Comparison of ENCODE assay signal across 13 cellular contexts in genomic region chr14:95489163-95489887, GRCh38. TPM values are rescaled to one million over a fixed set of nuclear protein-coding genes. Genes with fewer than 3 reads are reported as not detected.
DNase-seq lines count a peak whose midpoint lies in the region; TF ChIP-seq lines count a peak whose summit lies in the region.
"Had no signal": no experiment of that assay in that cellular context is flagged by ENCODE, and none has a peak within 500 bp of the region (broad histone marks: within the 10 kb centered on the region; RNA-seq: fewer than 3 reads in every experiment).

No MANE protein-coding gene starts in this region.

- DNase-seq in T-helper 1 cell (no peak), colonic mucosa (no peak), lung microvascular endothelial cell (ENCODE audit: low read depth in 2 of 2) (peak; percentile 22 to 75), thyroid gland (no peak), NCI-H2029 treated with DMSO at 0.1 percent for 48 hours (lab: John Stamatoyannopoulos, UW) (no peak), brain microvascular endothelial cell (no peak), OCI-M2 (lab: John Stamatoyannopoulos, UW; ENCODE audit: unreplicated experiment) (no peak)
- DNase-seq: activated CD4-positive, CD25-positive, alpha-beta regulatory T cell; activated gamma-delta T cell treated with Interleukin-2 at 50 U/mL for 16 hours; DMS79 treated with DMSO at 0.1 percent for 48 hours; effector CD4-positive, alpha-beta T cell; NCI-H2171 treated with DMSO at 0.1 percent for 48 hours had no signal

- H3K4me3 ChIP-seq in colonic mucosa, result no peak overlapping the region
- no peak overlapping the region for H3K4me3 ChIP-seq in thyroid gland (replicated peaks in 1 of 3)
- no peak overlapping the region for H3K4me3 ChIP-seq in brain microvascular endothelial cell (ENCODE audit: low read depth, low read length)

- no peak for TF ChIP-seq POLR2A in thyroid gland (IDR thresholded peaks at IDR 0.05)

- no peaks in the 10 kb centered on the region for H3K27me3 Mint-ChIP-seq in T-helper 1 cell treated with Interleukin-12 subunit alpha and Interleukin-12 subunit beta and Interleukin-4 antibody, amounts not matched to agents 30 μg/mL and 1 μg/mL, for 36 hours (ENCODE audit: low read depth)

- H3K36me3 Mint-ChIP-seq in T-helper 1 cell treated with Interleukin-12 subunit alpha and Interleukin-12 subunit beta and Interleukin-4 antibody, amounts not matched to agents 30 μg/mL and 1 μg/mL, for 36 hours (ENCODE audit: low read depth), result peaks cover 41% of the 10 kb centered on the region

- peaks cover 13% of the 10 kb centered on the region for H3K4me1 ChIP-seq in colonic mucosa
- H3K4me1 ChIP-seq in thyroid gland, result peaks cover 9 to 25% of the 10 kb centered on the region in 2 donors

- no peak for TF ChIP-seq CTCF in colonic mucosa (IDR thresholded peaks at IDR 0.05)
- TF ChIP-seq CTCF in thyroid gland (IDR thresholded peaks at IDR 0.05), result no peak
- TF ChIP-seq CTCF in brain microvascular endothelial cell (IDR thresholded peaks at IDR 0.05; ENCODE audit: low read depth, low read length, missing control alignments), result no peak

- in situ Hi-C loops in brain microvascular endothelial cell (cut with HindIII; ENCODE audit: low pct_ligation_motif_present, low sequenced_read_pairs), result no loop called here

- peak overlapping the region in 1 of 2 donors; percentile 46 for H3K9ac ChIP-seq in colonic mucosa (ENCODE audit: low read depth in 2 of 2, low read length in 2 of 2)

- H3K27ac Mint-ChIP-seq in T-helper 1 cell treated with Interleukin-12 subunit alpha and Interleukin-12 subunit beta and Interleukin-4 antibody, amounts not matched to agents 30 μg/mL and 1 μg/mL, for 36 hours, result peak overlapping the region; percentile 6

- H3K27me3 ChIP-seq in colonic mucosa, result no peaks in the 10 kb centered on the region
- H3K27me3 ChIP-seq in thyroid gland, result no peaks in the 10 kb centered on the region
- H3K27me3 ChIP-seq in brain microvascular endothelial cell (replicated peaks), result no peaks in the 10 kb centered on the region

- H3K36me3 ChIP-seq in colonic mucosa, result no peaks in the 10 kb centered on the region
- no peaks in the 10 kb centered on the region for H3K36me3 ChIP-seq in thyroid gland
- H3K36me3 ChIP-seq in brain microvascular endothelial cell (replicated peaks), result no peaks in the 10 kb centered on the region

- no peak overlapping the region for H3K4me3 Mint-ChIP-seq in T-helper 1 cell treated with Interleukin-12 subunit alpha and Interleukin-12 subunit beta and Interleukin-4 antibody, amounts not matched to agents 30 μg/mL and 1 μg/mL, for 36 hours

- intact Hi-C loops in colonic mucosa (cut with DNase I), result no loop called here
- intact Hi-C loops in thyroid gland (cut with DNase I), result no loop called here

- H3K4me1 Mint-ChIP-seq in T-helper 1 cell treated with Interleukin-12 subunit alpha and Interleukin-12 subunit beta and Interleukin-4 antibody, amounts not matched to agents 30 μg/mL and 1 μg/mL, for 36 hours (ENCODE audit: low read depth), result peaks cover 27% of the 10 kb centered on the region

- 47 to 64% methylated on average over 3 of the region's 3 CpGs for WGBS in thyroid gland, 2 donors

- H3K9me3 Mint-ChIP-seq in T-helper 1 cell treated with Interleukin-12 subunit alpha and Interleukin-12 subunit beta and Interleukin-4 antibody, amounts not matched to agents 30 μg/mL and 1 μg/mL, for 36 hours, result peaks cover 4% of the 10 kb centered on the region

- H3K27ac ChIP-seq in colonic mucosa (peak overlapping the region; percentile 62), thyroid gland (peak overlapping the region; percentile 8 to 52 (median 19)), brain microvascular endothelial cell (no peak overlapping the region)

- H3K9me3 ChIP-seq in colonic mucosa (no peaks in the 10 kb centered on the region), thyroid gland (no peaks in the 10 kb centered on the region)

RNA-seq across cellular contexts. Expression of gene SYNE3, which starts 27.1 kb away (rescaled TPM):
- total RNA-seq in colonic mucosa (1 to 10 TPM; 7.3 to 9.5 TPM), lung microvascular endothelial cell (12.0 and 12.5 TPM in 2 replicates), thyroid gland (10 to 100 TPM in 3 of 4 donors, 1 to 10 TPM in 1; 9.7 to 21.9 (median 17.6) TPM)

RNA-seq across cellular contexts. Expression of gene GLRX5, which starts 45.5 kb away (rescaled TPM):
- 10 to 100 TPM; 51.9 to 64.6 TPM for total RNA-seq in colonic mucosa
- 31.8 and 32.9 TPM in 2 replicates for total RNA-seq in lung microvascular endothelial cell
- 10 to 100 TPM; 33.9 to 64.1 (median 41.3) TPM for total RNA-seq in thyroid gland

Comparison
In these comparisons a context has a peak if more than half of its experiments do, and no peak if none do; other contexts are left out.
1. DNase-seq: peak in lung microvascular endothelial cell (2 of 2); none in T-helper 1 cell (0 of 5), colonic mucosa (single experiment), thyroid gland (0 of 2), NCI-H2029 treated with DMSO at 0.1 percent for 48 hours (single experiment), brain microvascular endothelial cell (single experiment) and OCI-M2 (single experiment).